17 cellular contexts compared by ENCODE assay signal in genomic region chr1:211358685-211359084, GRCh38. TPM values are rescaled to one million over a fixed set of nuclear protein-coding genes. Genes with fewer than 3 reads are reported as not detected.
DNase-seq lines count a peak whose midpoint lies in the region; ATAC-seq and FAIRE-seq lines count a peak whose summit lies in the region.
"Had no signal": no experiment of that assay in that cellular context is flagged by ENCODE, and none has a peak within 500 bp of the region (broad histone marks: within the 10 kb centered on the region; RNA-seq: fewer than 3 reads in every experiment).

No MANE protein-coding gene starts in this region.

- H3K9me3 Mint-ChIP-seq in naive B cell, result peaks cover 0 to 2% (median 0%) of the 10 kb centered on the region in 7 donors
- H3K9me3 Mint-ChIP-seq: CD4-positive, alpha-beta T cell had no signal

- H3K4me3 Mint-ChIP-seq in T-helper 17 cell (no peak overlapping the region), naive B cell (no peak overlapping the region)
- H3K4me3 Mint-ChIP-seq: CD4-positive, alpha-beta T cell had no signal

- no peak for ATAC-seq in T-helper 17 cell
- ATAC-seq in naive B cell (ENCODE audit: low read depth in 2 of 2), result no peak
- ATAC-seq in HG03108 (IDR thresholded peaks at IDR 0.05; ENCODE audit: unreplicated experiment), result no peak
- ATAC-seq in GM21390 (IDR thresholded peaks at IDR 0.05; ENCODE audit: unreplicated experiment), result no peak
- ATAC-seq: A549 had no signal

- H3K27ac Mint-ChIP-seq in T-helper 17 cell, result peak overlapping the region; percentile 65
- H3K27ac Mint-ChIP-seq in naive B cell, result peak overlapping the region in 4 of 6 donors; percentile 47 to 80 (median 71)

- no peaks in the 10 kb centered on the region for H3K27me3 Mint-ChIP-seq in T-helper 17 cell
- no peaks in the 10 kb centered on the region for H3K27me3 Mint-ChIP-seq in naive B cell
- H3K27me3 Mint-ChIP-seq: CD4-positive, alpha-beta T cell had no signal

- peaks cover 19% of the 10 kb centered on the region for H3K36me3 Mint-ChIP-seq in T-helper 17 cell (ENCODE audit: low read depth)
- H3K36me3 Mint-ChIP-seq in naive B cell, result peaks cover 12 to 21% of the 10 kb centered on the region in 2 donors

- no peak for DNase-seq in T-helper 17 cell
- DNase-seq in naive B cell, result no peak
- DNase-seq in NK-92 (lab: John Stamatoyannopoulos, UW; ENCODE audit: unreplicated experiment), result no peak
- DNase-seq in MV-4-11 (lab: John Stamatoyannopoulos, UW), result no peak
- DNase-seq: AML-193; Caco-2; CD4-positive, alpha-beta T cell; DMS79; GF-D8; GM23248 had no signal

- FAIRE-seq in colon (lab: Jason Lieb, UNC), result peak; percentile 61
- FAIRE-seq: A549, D721Med, GM19239 had no signal

- H3K4me1 Mint-ChIP-seq in T-helper 17 cell (peaks cover 27% of the 10 kb centered on the region), naive B cell (peaks cover 22 to 31% (median 26%) of the 10 kb centered on the region in 3 donors)

- H3K9me3 ChIP-seq in T-helper 17 cell (ENCODE audit: control insufficient read depth, low read length, poor library complexity, severe bottlenecking), result no peaks in the 10 kb centered on the region
- H3K9me3 ChIP-seq: A549, Caco-2, HAP-1 had no signal

RNA-seq across cellular contexts. Expression of gene TRAF5, which starts 32.1 kb away (rescaled TPM):
- total RNA-seq in T-helper 17 cell, result 10 to 100 TPM; 52.3 to 59.9 TPM
- 100 to 1,000 TPM in 1 of 6 donors, 10 to 100 TPM in 5; 41.1 to 105 (median 80.3) TPM for polyA plus RNA-seq in naive B cell (ENCODE audit: low read depth in 6 of 6)
